ENCODE assay signal across 9 cellular contexts in the genomic region with DNA sequence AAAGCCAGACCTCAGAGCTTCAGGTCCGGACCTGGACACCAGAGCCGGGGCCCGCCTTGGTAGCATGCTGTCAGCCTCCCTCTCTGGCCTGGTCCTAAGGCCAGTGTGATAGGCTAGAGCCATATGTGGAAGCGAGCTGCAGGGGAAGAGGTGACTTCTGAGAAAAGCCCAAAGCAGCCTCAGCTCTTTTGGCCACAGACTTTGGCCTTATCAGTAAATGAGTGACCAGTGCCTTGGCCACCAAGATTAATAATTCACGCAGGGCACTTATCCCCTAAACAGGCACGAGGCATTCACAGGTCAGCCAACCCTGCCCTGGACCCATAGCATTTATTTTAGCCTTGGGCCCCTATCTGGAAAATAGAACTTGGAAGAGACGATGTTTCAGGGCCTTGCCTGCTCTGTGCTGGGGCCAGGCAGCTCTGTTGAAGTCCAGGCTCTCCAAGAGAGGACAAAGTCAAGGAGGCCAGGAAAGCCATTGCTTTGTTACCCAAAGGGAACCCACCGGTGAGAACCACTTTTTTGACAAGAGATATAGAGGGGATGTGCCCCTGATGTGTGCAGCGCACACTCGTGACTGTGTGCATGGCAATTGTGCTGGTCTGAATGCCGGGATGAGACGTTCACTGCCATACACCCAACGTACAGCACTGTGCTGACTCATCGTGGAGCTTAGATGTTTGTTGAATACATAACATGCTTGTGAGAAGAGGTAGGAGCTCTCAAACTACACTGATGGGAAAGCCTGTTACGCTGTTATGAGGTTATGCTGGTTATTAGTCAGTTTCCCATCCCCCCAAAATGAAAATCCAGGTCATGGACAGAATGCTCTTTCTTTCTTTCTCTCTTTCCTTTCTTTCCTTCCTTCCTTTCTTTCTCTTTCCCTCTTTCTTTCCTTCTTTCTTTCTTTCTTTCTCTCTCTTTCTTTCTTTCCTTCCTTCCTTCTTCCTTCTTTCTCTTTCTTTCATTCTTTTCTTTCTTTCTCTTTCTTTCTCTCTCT. TPM values are rescaled to one million over a fixed set of nuclear protein-coding genes. Genes with fewer than 3 reads are reported as not detected.
DNase-seq lines count a peak whose midpoint lies in the region; ATAC-seq, FAIRE-seq and TF ChIP-seq lines count a peak whose summit lies in the region.
"Had no signal": no experiment of that assay in that cellular context is flagged by ENCODE, and none has a peak within 500 bp of the region (broad histone marks: within the 10 kb centered on the region; RNA-seq: fewer than 3 reads in every experiment).

No MANE protein-coding gene starts in this region.

- no peak overlapping the region for H3K23ac ChIP-seq in trophoblast cell (ENCODE audit: low read length)

- no CpG with 5 or more reads among the region's 15 CpGs for WGBS in trophoblast cell (ENCODE audit: extremely low coverage, insufficient coverage, insufficient read length)
- 76 to 78% methylated on average over 15 of the region's 15 CpGs for WGBS in tibial nerve, 2 donors

- H3K27me3 ChIP-seq in astrocyte (ENCODE audit: insufficient read depth, low read length) = peaks cover 12% of the 10 kb centered on the region
- H3K27me3 ChIP-seq in trophoblast cell (ENCODE audit: insufficient read depth, low read length) = no peaks in the 10 kb centered on the region
- peaks cover 0 to 16% of the 10 kb centered on the region in 2 donors for H3K27me3 ChIP-seq in tibial nerve

- no peaks in the 10 kb centered on the region for H3K9me3 Mint-ChIP-seq in activated CD4-positive, alpha-beta memory T cell treated with anti-CD3 and anti-CD28 coated beads for 36 hours
- H3K9me3 Mint-ChIP-seq in activated CD4-positive, alpha-beta memory T cell treated with anti-CD3 and anti-CD28 coated beads, Interleukin-2, amount 10 ng/mL, durations not matched to agents 7 days and 5 days = no peaks in the 10 kb centered on the region
- no peaks in the 10 kb centered on the region for H3K9me3 Mint-ChIP-seq in astrocyte (ENCODE audit: unreplicated experiment)

- H3K4me1 Mint-ChIP-seq in activated CD4-positive, alpha-beta memory T cell treated with anti-CD3 and anti-CD28 coated beads for 36 hours (ENCODE audit: low read depth) = peaks cover 20% of the 10 kb centered on the region
- peaks cover 35% of the 10 kb centered on the region for H3K4me1 Mint-ChIP-seq in activated CD4-positive, alpha-beta memory T cell treated with anti-CD3 and anti-CD28 coated beads, Interleukin-2, amount 10 ng/mL, durations not matched to agents 7 days and 5 days
- peaks cover 8% of the 10 kb centered on the region for H3K4me1 Mint-ChIP-seq in astrocyte (ENCODE audit: low read depth, unreplicated experiment)

- DNase-seq in activated CD4-positive, alpha-beta memory T cell treated with anti-CD3 and anti-CD28 coated beads for 36 hours = peak; percentile 67
- no peak for DNase-seq in activated CD4-positive, alpha-beta memory T cell treated with anti-CD3 and anti-CD28 coated beads, Interleukin-2, amount 10 ng/mL, durations not matched to agents 7 days and 5 days
- peak; percentile 62 for DNase-seq in HK-2 (ENCODE audit: unreplicated experiment)
- DNase-seq in astrocyte (ENCODE audit: low read depth) = peak; percentile 90
- DNase-seq in trophoblast cell = peak; percentile 81 to 91
- DNase-seq in tibial nerve (ENCODE audit: low spot score in 2 of 2) = no peak

- no peak overlapping the region for H3K4ac ChIP-seq in trophoblast cell (ENCODE audit: low read depth, low read length)

- H3K27ac ChIP-seq in astrocyte (ENCODE audit: low read depth, low read length) (peak overlapping the region; percentile 20), trophoblast cell (ENCODE audit: low read depth, low read length) (no peak overlapping the region), tibial nerve (no peak overlapping the region)

- ATAC-seq in HG02642 (IDR thresholded peaks at IDR 0.05; ENCODE audit: poor library complexity, unreplicated experiment) (no peak), HG03025 (IDR thresholded peaks at IDR 0.05; ENCODE audit: low FRiP score, unreplicated experiment) (no peak)

- no peak overlapping the region for H2BK12ac ChIP-seq in trophoblast cell (ENCODE audit: low read length)

- H2AFZ ChIP-seq in astrocyte (ENCODE audit: low read depth, low read length) (peak overlapping the region; percentile 49), trophoblast cell (ENCODE audit: insufficient read depth, low read length, poor library complexity) (no peak overlapping the region)

- H4K8ac ChIP-seq in trophoblast cell (ENCODE audit: low read depth, low read length) = no peak overlapping the region

- H3K9me3 ChIP-seq in astrocyte (ENCODE audit: insufficient read depth, low read depth, low read length) (no peaks in the 10 kb centered on the region), trophoblast cell (ENCODE audit: insufficient read depth, low read depth, low read length) (no peaks in the 10 kb centered on the region), tibial nerve (no peaks in the 10 kb centered on the region)

- H3K9ac ChIP-seq in astrocyte (ENCODE audit: low read length) = no peak overlapping the region
- H3K9ac ChIP-seq in trophoblast cell (ENCODE audit: low read length) = no peak overlapping the region

- H2BK5ac ChIP-seq in trophoblast cell (ENCODE audit: low read depth, low read length, poor library complexity) = no peak overlapping the region

- no peaks in the 10 kb centered on the region for H4K20me1 ChIP-seq in astrocyte (ENCODE audit: insufficient read depth, low read length)

- peak overlapping the region; percentile 36 for H3K27ac Mint-ChIP-seq in activated CD4-positive, alpha-beta memory T cell treated with anti-CD3 and anti-CD28 coated beads for 36 hours
- no peak overlapping the region for H3K27ac Mint-ChIP-seq in activated CD4-positive, alpha-beta memory T cell treated with anti-CD3 and anti-CD28 coated beads, Interleukin-2, amount 10 ng/mL, durations not matched to agents 7 days and 5 days
- H3K27ac Mint-ChIP-seq in astrocyte (ENCODE audit: unreplicated experiment) = peak overlapping the region; percentile 5

- TF ChIP-seq POLR2A in tibial nerve (IDR thresholded peaks at IDR 0.05) = no peak

- no peak overlapping the region for H3K18ac ChIP-seq in trophoblast cell (ENCODE audit: low read length)

- peak overlapping the region; percentile 56 for H3K4me2 ChIP-seq in astrocyte (ENCODE audit: low read length)
- no peak overlapping the region for H3K4me2 ChIP-seq in trophoblast cell (ENCODE audit: low read length)

- no peak overlapping the region for H2BK120ac ChIP-seq in trophoblast cell (ENCODE audit: insufficient read depth, low read length, poor library complexity)

- FAIRE-seq in astrocyte (lab: Jason Lieb, UNC) = peak; percentile 88

- no peak for TF ChIP-seq EP300 in tibial nerve (IDR thresholded peaks at IDR 0.05)

- H2AK5ac ChIP-seq in trophoblast cell (ENCODE audit: low read length) = no peak overlapping the region

- H4K12ac ChIP-seq in trophoblast cell (ENCODE audit: low read depth, low read length) = no peak overlapping the region

- H3K4me3 ChIP-seq in astrocyte (ENCODE audit: insufficient read depth, low read depth, low read length) (no peak overlapping the region), trophoblast cell (ENCODE audit: low read depth, low read length) (no peak overlapping the region), tibial nerve (no peak overlapping the region)

- H3K36me3 ChIP-seq in astrocyte (ENCODE audit: insufficient read depth, low read length) (no peaks in the 10 kb centered on the region), trophoblast cell (ENCODE audit: control insufficient read depth in 1 of 2, insufficient read depth in 2 of 2, low read length in 2 of 2) (no peaks in the 10 kb centered on the region), tibial nerve (no peaks in the 10 kb centered on the region)

- intact Hi-C loops in activated CD4-positive, alpha-beta memory T cell treated with anti-CD3 and anti-CD28 coated beads for 36 hours (cut with micrococcal nuclease) = loop anchor here (1.0 kb wide), 2 partner anchors 10 to 15 kb away; no protein-coding TSS in a partner anchor

- TF ChIP-seq CTCF in astrocyte (IDR thresholded peaks at IDR 0.05; ENCODE audit: insufficient read depth, low read depth, low read length) = no peak
- TF ChIP-seq CTCF in tibial nerve (IDR thresholded peaks at IDR 0.05) = no peak

- H4K91ac ChIP-seq in trophoblast cell (ENCODE audit: low read depth, low read length) = no peak overlapping the region

- POLR2A ChIA-PET in activated CD4-positive, alpha-beta memory T cell treated with anti-CD3 and anti-CD28 coated beads for 36 hours (lab: Charles Lee) = interaction anchor here (0.8 to 2.4 kb wide), 6 partner anchors 9 to 66 kb away, joined by 3 to 11 read pairs (median 4); partner anchors contain the start of gene RGS14
- POLR2A ChIA-PET in activated CD4-positive, alpha-beta memory T cell treated with anti-CD3 and anti-CD28 coated beads, Interleukin-2, amount 10 ng/mL, durations not matched to agents 7 days and 5 days (lab: Charles Lee) = interaction anchor here (1.0 to 3.2 kb wide), 9 partner anchors 9 to 68 kb away, joined by 3 to 27 read pairs (median 5); partner anchors contain the start of genes LMAN2 and RGS14

- CTCF ChIA-PET in activated CD4-positive, alpha-beta memory T cell treated with anti-CD3 and anti-CD28 coated beads for 36 hours (lab: Charles Lee) = interaction anchor here (0.6 to 3.9 kb wide), 12 partner anchors 9 to 206 kb away, joined by 3 to 37 read pairs (median 4); no protein-coding TSS in a partner anchor
- CTCF ChIA-PET in activated CD4-positive, alpha-beta memory T cell treated with anti-CD3 and anti-CD28 coated beads, Interleukin-2, amount 10 ng/mL, durations not matched to agents 7 days and 5 days (lab: Charles Lee) = interaction anchor here (0.7 to 3.3 kb wide), 12 partner anchors 8 to 152 kb away, joined by 3 to 27 read pairs (median 4); partner anchors contain the start of gene PRR7

- H3K4me3 Mint-ChIP-seq in activated CD4-positive, alpha-beta memory T cell treated with anti-CD3 and anti-CD28 coated beads for 36 hours = no peak overlapping the region
- H3K4me3 Mint-ChIP-seq in activated CD4-positive, alpha-beta memory T cell treated with anti-CD3 and anti-CD28 coated beads, Interleukin-2, amount 10 ng/mL, durations not matched to agents 7 days and 5 days = no peak overlapping the region
- H3K4me3 Mint-ChIP-seq in astrocyte (ENCODE audit: unreplicated experiment) = peak overlapping the region; percentile 18

- H3K4me1 ChIP-seq in astrocyte (ENCODE audit: insufficient read depth, low read length) (peaks cover 6% of the 10 kb centered on the region), trophoblast cell (ENCODE audit: control insufficient read depth in 1 of 2, insufficient read depth in 2 of 2, low read length in 2 of 2) (no peaks in the 10 kb centered on the region), tibial nerve (no peaks in the 10 kb centered on the region)

- H3K27me3 Mint-ChIP-seq in activated CD4-positive, alpha-beta memory T cell treated with anti-CD3 and anti-CD28 coated beads for 36 hours = no peaks in the 10 kb centered on the region
- peaks cover 6% of the 10 kb centered on the region for H3K27me3 Mint-ChIP-seq in activated CD4-positive, alpha-beta memory T cell treated with anti-CD3 and anti-CD28 coated beads, Interleukin-2, amount 10 ng/mL, durations not matched to agents 7 days and 5 days
- H3K27me3 Mint-ChIP-seq in astrocyte (ENCODE audit: low read depth, unreplicated experiment) = peaks cover 34% of the 10 kb centered on the region

- H3K14ac ChIP-seq in trophoblast cell (ENCODE audit: low read length) = no peak overlapping the region

- no peaks in the 10 kb centered on the region for H3K79me2 ChIP-seq in astrocyte (ENCODE audit: insufficient read depth, low read length)
- H3K79me2 ChIP-seq in trophoblast cell (ENCODE audit: control insufficient read depth, insufficient read depth, low read length, poor library complexity) = no peaks in the 10 kb centered on the region

- no peaks in the 10 kb centered on the region for H3K79me1 ChIP-seq in trophoblast cell (ENCODE audit: low read length)

- H3K36me3 Mint-ChIP-seq in activated CD4-positive, alpha-beta memory T cell treated with anti-CD3 and anti-CD28 coated beads for 36 hours = no peaks in the 10 kb centered on the region
- H3K36me3 Mint-ChIP-seq in activated CD4-positive, alpha-beta memory T cell treated with anti-CD3 and anti-CD28 coated beads, Interleukin-2, amount 10 ng/mL, durations not matched to agents 7 days and 5 days (ENCODE audit: low read depth) = peaks cover 8% of the 10 kb centered on the region
- H3K36me3 Mint-ChIP-seq in astrocyte (ENCODE audit: low read depth, unreplicated experiment) = no peaks in the 10 kb centered on the region

RNA-seq across cellular contexts. Expression of gene SLC34A1, which starts 5.0 kb away (rescaled TPM):
- total RNA-seq in activated CD4-positive, alpha-beta memory T cell treated with anti-CD3 and anti-CD28 coated beads for 36 hours = under 1 TPM in 1 of 2 experiments, not detected in 1; 0.15 TPM
- 1 to 10 TPM; 1.4 to 1.5 TPM for total RNA-seq in activated CD4-positive, alpha-beta memory T cell treated with anti-CD3 and anti-CD28 coated beads, Interleukin-2, amount 10 ng/mL, durations not matched to agents 7 days and 5 days
- not detected in 2 replicates for total RNA-seq in astrocyte
- not detected in 2 replicates for polyA plus RNA-seq in trophoblast cell (2013)
- not detected for total RNA-seq in tibial nerve

RNA-seq across cellular contexts. Expression of gene PFN3, which starts 21.3 kb away (rescaled TPM):
- total RNA-seq in activated CD4-positive, alpha-beta memory T cell treated with anti-CD3 and anti-CD28 coated beads for 36 hours = not detected
- total RNA-seq in activated CD4-positive, alpha-beta memory T cell treated with anti-CD3 and anti-CD28 coated beads, Interleukin-2, amount 10 ng/mL, durations not matched to agents 7 days and 5 days = not detected
- not detected in 2 replicates for total RNA-seq in astrocyte
- polyA plus RNA-seq in trophoblast cell (2013) = not detected in 2 replicates
- not detected for total RNA-seq in tibial nerve
- total RNA-seq: mononuclear cell had no signal

RNA-seq across cellular contexts. Expression of gene RGS14, which starts 21.5 kb away (rescaled TPM):
- 10 to 100 TPM; 43.9 to 47.2 TPM for total RNA-seq in activated CD4-positive, alpha-beta memory T cell treated with anti-CD3 and anti-CD28 coated beads for 36 hours
- total RNA-seq in activated CD4-positive, alpha-beta memory T cell treated with anti-CD3 and anti-CD28 coated beads, Interleukin-2, amount 10 ng/mL, durations not matched to agents 7 days and 5 days = 100 to 1,000 TPM; 103 to 107 TPM
- 7.8 and 11.3 TPM in 2 replicates for total RNA-seq in astrocyte
- 9.9 and 10.1 TPM in 2 replicates for polyA plus RNA-seq in trophoblast cell (2013)
- 10 to 100 TPM; 10.2 to 29.6 (median 16.4) TPM for total RNA-seq in tibial nerve

RNA-seq across cellular contexts. Expression of gene LMAN2, which starts 27.7 kb away (rescaled TPM):
- 100 to 1,000 TPM in 1 of 2 experiments, 10 to 100 TPM in 1; 98.3 to 104 TPM for total RNA-seq in activated CD4-positive, alpha-beta memory T cell treated with anti-CD3 and anti-CD28 coated beads for 36 hours
- 100 to 1,000 TPM; 145 to 149 TPM for total RNA-seq in activated CD4-positive, alpha-beta memory T cell treated with anti-CD3 and anti-CD28 coated beads, Interleukin-2, amount 10 ng/mL, durations not matched to agents 7 days and 5 days
- 103 and 106 TPM in 2 replicates for total RNA-seq in astrocyte
- polyA plus RNA-seq in trophoblast cell (2013) = 339 and 340 TPM in 2 replicates
- 100 to 1,000 TPM; 144 to 179 (median 154) TPM for total RNA-seq in tibial nerve

RNA-seq across cellular contexts. Expression of gene F12, which starts 30.2 kb away (rescaled TPM):
- 1 to 10 TPM; 5.1 to 5.9 TPM for total RNA-seq in activated CD4-positive, alpha-beta memory T cell treated with anti-CD3 and anti-CD28 coated beads for 36 hours
- total RNA-seq in activated CD4-positive, alpha-beta memory T cell treated with anti-CD3 and anti-CD28 coated beads, Interleukin-2, amount 10 ng/mL, durations not matched to agents 7 days and 5 days = 1 to 10 TPM; 1.5 to 1.6 TPM
- total RNA-seq in astrocyte (2.8 and 3.0 TPM in 2 replicates), tibial nerve (1 to 10 TPM in 1 of 4 donors, under 1 TPM in 1, not detected in 2; 0.59 to 4.5 TPM)
- 0.47 and 0.49 TPM in 2 replicates for polyA plus RNA-seq in trophoblast cell (2013)

Comparison
In these comparisons a context has a peak if more than half of its experiments do, and no peak if none do; other contexts are left out.
1. DNase-seq: peak in activated CD4-positive, alpha-beta memory T cell treated with anti-CD3 and anti-CD28 coated beads for 36 hours (single experiment), HK-2 (single experiment), astrocyte (single experiment) and trophoblast cell (2 of 2); none in activated CD4-positive, alpha-beta memory T cell treated with anti-CD3 and anti-CD28 coated beads, Interleukin-2, amount 10 ng/mL, durations not matched to agents 7 days and 5 days (single experiment) and tibial nerve (0 of 2).